In genomic region chr22:37101311-37102063, GRCh38 we compare ENCODE assay signal across 19 cellular contexts. TPM values are rescaled to one million over a fixed set of nuclear protein-coding genes. Genes with fewer than 3 reads are reported as not detected.
A peak's percentile ranks its signal among the peaks of the same experiment; 100 is the strongest.
DNase-seq lines count a peak whose midpoint lies in the region; ATAC-seq, FAIRE-seq and TF ChIP-seq lines count a peak whose summit lies in the region.
"Had no signal": no experiment of that assay in that cellular context is flagged by ENCODE, and none has a peak within 500 bp of the region (broad histone marks: within the 10 kb centered on the region; RNA-seq: fewer than 3 reads in every experiment).

No MANE protein-coding gene starts in this region.

- H3K9ac ChIP-seq in K562 (ENCODE audit: insufficient read depth in 1 of 2, low read depth in 2 of 2, low read length in 2 of 2) (no peak overlapping the region), mesenchymal stem cell (ENCODE audit: low read length) (no peak overlapping the region)

- intact Hi-C loops in K562 (cut with micrococcal nuclease) = no loop called here
- intact Hi-C loops in ascending aorta (cut with DNase I) = no loop called here

- no peak overlapping the region for H4K8ac ChIP-seq in mesenchymal stem cell (ENCODE audit: low read length)

- TF ChIP-seq CTCF in K562 (IDR thresholded peaks at IDR 0.05 in 2 of 3, conservative IDR thresholded peaks at IDR 0.05 in 1 of 3; ENCODE audit: insufficient read depth in 2 of 3, low read depth in 1 of 3, low read length in 3 of 3) (no peak), ascending aorta (IDR thresholded peaks at IDR 0.05) (no peak)

- no peaks in the 10 kb centered on the region for H3K9me1 ChIP-seq in K562 (ENCODE audit: control insufficient read depth, insufficient read depth, low read length)

- H3K9me3 ChIP-seq in K562 (replicated peaks; ENCODE audit: control insufficient read depth, insufficient read depth, low read depth, low read length) (no peaks in the 10 kb centered on the region), mesenchymal stem cell (ENCODE audit: control insufficient read depth, low read length) (no peaks in the 10 kb centered on the region), ascending aorta (no peaks in the 10 kb centered on the region)
- H3K9me3 ChIP-seq: A549 had no signal

- peaks cover 9% of the 10 kb centered on the region for H4K20me1 ChIP-seq in K562 (replicated peaks; ENCODE audit: control insufficient read depth, insufficient read depth, low read length)

- no peaks in the 10 kb centered on the region for H3K9me3 Mint-ChIP-seq in activated CD8-positive, alpha-beta memory T cell treated with anti-CD3 and anti-CD28 coated beads, Interleukin-2, amount 10 ng/mL, durations not matched to agents 7 days and 5 days (ENCODE audit: low read depth)

- no peak overlapping the region for H2BK12ac ChIP-seq in mesenchymal stem cell (ENCODE audit: low read length in 2 of 2)

- CTCF ChIA-PET in activated CD8-positive, alpha-beta memory T cell treated with anti-CD3 and anti-CD28 coated beads, Interleukin-2, amount 10 ng/mL, durations not matched to agents 7 days and 5 days (lab: Charles Lee) = no interaction called here
- CTCF ChIA-PET in K562 (lab: Yijun Ruan, JAX; ENCODE audit: low intra/inter-chr PET ratio) = no interaction called here

- TF ChIP-seq POLR2A in K562 (conservative IDR thresholded peaks at IDR 0.05) = no peak

- POLR2A ChIA-PET in K562 (lab: Yijun Ruan, JAX) = interaction anchor here (0.5 kb wide), 1 partner anchor 504 kb away, joined by 3 read pairs; no protein-coding TSS in a partner anchor

- H3K4me1 Mint-ChIP-seq in activated CD8-positive, alpha-beta memory T cell treated with anti-CD3 and anti-CD28 coated beads, Interleukin-2, amount 10 ng/mL, durations not matched to agents 7 days and 5 days = peaks cover 27% of the 10 kb centered on the region

- H3K27me3 Mint-ChIP-seq in activated CD8-positive, alpha-beta memory T cell treated with anti-CD3 and anti-CD28 coated beads, Interleukin-2, amount 10 ng/mL, durations not matched to agents 7 days and 5 days = peaks cover 2% of the 10 kb centered on the region

- FAIRE-seq in K562 (lab: Jason Lieb, UNC) = no peak
- FAIRE-seq: A549 had no signal

- no peak overlapping the region for H2AK5ac ChIP-seq in mesenchymal stem cell (ENCODE audit: low read length, severe bottlenecking)

- H2AFZ ChIP-seq in K562 (ENCODE audit: low read depth, low read length) = no peak overlapping the region
- H2AFZ ChIP-seq in mesenchymal stem cell (ENCODE audit: low read depth, low read length) = no peak overlapping the region

- TF ChIP-seq EP300 in K562 (IDR thresholded peaks at IDR 0.05; ENCODE audit: low read length) = no peak

- H3K4ac ChIP-seq in mesenchymal stem cell (ENCODE audit: low read depth in 1 of 2, low read length in 2 of 2) = no peak overlapping the region

- no peak for DNase-seq in activated CD8-positive, alpha-beta memory T cell treated with anti-CD3 and anti-CD28 coated beads, Interleukin-2, amount 10 ng/mL, durations not matched to agents 7 days and 5 days
- DNase-seq in activated CD8-positive, alpha-beta memory T cell treated with anti-CD3 and anti-CD28 coated beads, Interleukin-2, amount 50 U/mL, for 4 hours = no peak
- no peak for DNase-seq in K562 (ENCODE audit: extremely low read depth in 1 of 4, low spot score in 3 of 4)
- DNase-seq in mesenchymal stem cell = no peak
- no peak for DNase-seq in ascending aorta (ENCODE audit: low spot score in 2 of 2)
- DNase-seq: COR-L47, HCEC 1CT, MV-4-11, NCI-H1930, NCI-H2171, NCI-H446, NCI-H69 had no signal

- no peak overlapping the region for H2BK120ac ChIP-seq in mesenchymal stem cell (ENCODE audit: low read depth, low read length)

- no peaks in the 10 kb centered on the region for H3K36me3 ChIP-seq in K562 (ENCODE audit: control insufficient read depth, insufficient read depth, low read length)
- H3K36me3 ChIP-seq in mesenchymal stem cell (ENCODE audit: control insufficient read depth in 1 of 2, insufficient read depth in 2 of 2, low read depth in 1 of 2, low read length in 2 of 2) = no peaks in the 10 kb centered on the region
- no peaks in the 10 kb centered on the region for H3K36me3 ChIP-seq in ascending aorta

- H3K27me3 ChIP-seq in K562 (ENCODE audit: control insufficient read depth in 2 of 2, insufficient read depth in 2 of 2, low read length in 2 of 2) (peaks cover 14 to 59% of the 10 kb centered on the region in 2 experiments; a peak in 3 of 5 replicates), mesenchymal stem cell (ENCODE audit: control insufficient read depth in 1 of 2, insufficient read depth in 1 of 2, low read length in 2 of 2) (peaks cover 72 to 92% of the 10 kb centered on the region in 2 experiments), ascending aorta (no peaks in the 10 kb centered on the region)

- H2BK5ac ChIP-seq in mesenchymal stem cell (ENCODE audit: low read depth, low read length, poor library complexity, severe bottlenecking) = no peak overlapping the region

- H3K27ac ChIP-seq in K562 (ENCODE audit: extremely low read depth, low read depth, low read length) (no peak overlapping the region), mesenchymal stem cell (ENCODE audit: low read length, poor library complexity, severe bottlenecking) (no peak overlapping the region), ascending aorta (no peak overlapping the region)
- H3K27ac ChIP-seq: A549, C4-2B, RWPE1 had no signal

- no peak overlapping the region for H3K27ac Mint-ChIP-seq in activated CD8-positive, alpha-beta memory T cell treated with anti-CD3 and anti-CD28 coated beads, Interleukin-2, amount 10 ng/mL, durations not matched to agents 7 days and 5 days
- H3K27ac Mint-ChIP-seq: IgD-negative memory B cell had no signal

- H3K23ac ChIP-seq in mesenchymal stem cell (ENCODE audit: low read length in 2 of 2) = no peak overlapping the region

- peak overlapping the region; percentile 26 for H2BK15ac ChIP-seq in mesenchymal stem cell (ENCODE audit: low read depth, poor library complexity, severe bottlenecking)

- ATAC-seq in activated CD8-positive, alpha-beta memory T cell treated with anti-CD3 and anti-CD28 coated beads, Interleukin-2, amount 10 ng/mL, durations not matched to agents 7 days and 5 days = peak; percentile 17
- ATAC-seq in K562 (no peak), GM21360 (IDR thresholded peaks at IDR 0.05; ENCODE audit: unreplicated experiment) (no peak), GM19455 (IDR thresholded peaks at IDR 0.05; ENCODE audit: unreplicated experiment) (no peak)
- ATAC-seq: A549 had no signal

- in situ Hi-C loops in K562 (cut with MboI) = no loop called here

- H3K4me2 ChIP-seq in K562 (ENCODE audit: insufficient read depth, low read length) (no peak overlapping the region), mesenchymal stem cell (ENCODE audit: low read length, poor library complexity, severe bottlenecking) (no peak overlapping the region)
- H3K4me2 ChIP-seq: A549 had no signal

- H3K4me1 ChIP-seq in K562 (replicated peaks in 1 of 2; ENCODE audit: control insufficient read depth in 2 of 2, insufficient read depth in 2 of 2, low read length in 2 of 2) (no peaks in the 10 kb centered on the region), mesenchymal stem cell (ENCODE audit: control insufficient read depth, insufficient read depth, low read depth, low read length) (peaks cover 3% of the 10 kb centered on the region), ascending aorta (no peaks in the 10 kb centered on the region)
- H3K4me1 ChIP-seq: A549 had no signal

- no peaks in the 10 kb centered on the region for H3K36me3 Mint-ChIP-seq in activated CD8-positive, alpha-beta memory T cell treated with anti-CD3 and anti-CD28 coated beads, Interleukin-2, amount 10 ng/mL, durations not matched to agents 7 days and 5 days
- H3K36me3 Mint-ChIP-seq: IgD-negative memory B cell had no signal

- WGBS in K562 (ENCODE audit: insufficient coverage, low coverage, missing lambda C conversion rate) = 1% methylated on average over 9 of the region's 10 CpGs
- 82% methylated on average over 8 of the region's 10 CpGs for WGBS in mesenchymal stem cell

- no peak overlapping the region for H3K4me3 Mint-ChIP-seq in activated CD8-positive, alpha-beta memory T cell treated with anti-CD3 and anti-CD28 coated beads, Interleukin-2, amount 10 ng/mL, durations not matched to agents 7 days and 5 days

- no peak overlapping the region for H3K14ac ChIP-seq in mesenchymal stem cell (ENCODE audit: low read length in 2 of 2)

- H3K79me2 ChIP-seq in K562 (ENCODE audit: control insufficient read depth, insufficient read depth, low read length) = no peaks in the 10 kb centered on the region

- H4K91ac ChIP-seq in mesenchymal stem cell (ENCODE audit: low read length) = no peak overlapping the region

- no peak for TF ChIP-seq RAD21 in K562 (CRISPR knock-in tag; conservative IDR thresholded peaks at IDR 0.05 in 1 of 2, IDR thresholded peaks at IDR 0.05 in 1 of 2)

- no TSS peak for BruUV-seq in K562 (replicated peaks; lab: Mats Ljungman, UMichigan)

- H3K4me3 ChIP-seq in K562 (no peak overlapping the region), mesenchymal stem cell (ENCODE audit: insufficient read depth in 1 of 2, low read depth in 1 of 2, low read length in 2 of 2) (no peak overlapping the region), ascending aorta (no peak overlapping the region)
- H3K4me3 ChIP-seq: A549 had no signal

- H3K79me1 ChIP-seq in mesenchymal stem cell (replicated peaks; ENCODE audit: low read length, poor library complexity, severe bottlenecking) = no peaks in the 10 kb centered on the region

- no peak overlapping the region for H3K18ac ChIP-seq in mesenchymal stem cell (ENCODE audit: low read depth in 1 of 2, low read length in 2 of 2)

RNA-seq across cellular contexts. Expression of gene TMPRSS6, which starts 8.0 kb away (rescaled TPM):
- 1 to 10 TPM; 1.3 to 3.3 TPM for total RNA-seq in activated CD8-positive, alpha-beta memory T cell treated with anti-CD3 and anti-CD28 coated beads, Interleukin-2, amount 10 ng/mL, durations not matched to agents 7 days and 5 days
- total RNA-seq in K562 (2011; cell fraction: chromatin; rRNA removed; ENCODE audit: low replicate concordance) = not detected in 2 replicates
- total RNA-seq in K562 (2011; cell fraction: nucleolus; rRNA removed) = not detected in 2 replicates
- not detected in 2 replicates for total RNA-seq in K562 (2011; cell fraction: nucleoplasm; rRNA removed)
- total RNA-seq in K562 (2014; rRNA removed) (not detected in 2 replicates), K562 (2014; rRNA removed; fragmentation: Illumina TruSeq; extraction: Trizol) (not detected in 2 replicates), K562 (2015; rRNA removed; fragmentation: Illumina TruSeq; extraction: Trizol) (not detected in 2 replicates), K562 (2021) (not detected in 2 replicates), ascending aorta (not detected)
- polyA plus RNA-seq in K562 (2011; rRNA removed) (0.03 TPM in 1 of 2 replicates, not detected in the other), K562 (2014; fragmentation: Illumina TruSeq; extraction: Trizol) (not detected in 2 replicates), K562 (2014; fragmentation: Nextera tagmentation; extraction: Ambion mirVana) (not detected), K562 (2014; rRNA removed) (not detected in 2 replicates)
- polyA plus RNA-seq in K562 (2011; cell fraction: cytosol; rRNA removed) = not detected in 2 replicates
- not detected in 2 replicates for polyA plus RNA-seq in K562 (2011; cell fraction: nucleus; rRNA removed)
- not detected in 2 replicates for polyA plus RNA-seq in K562 (2012)
- polyA minus RNA-seq in K562 (2011; rRNA and poly(A)+ RNA removed) = not detected in 2 replicates
- polyA minus RNA-seq in K562 (2011; cell fraction: cytosol; rRNA and poly(A)+ RNA removed) = not detected in 2 replicates
- polyA minus RNA-seq in K562 (2011; cell fraction: nucleus; rRNA and poly(A)+ RNA removed) = not detected in 2 replicates
- not detected for polyA plus RNA-seq in mesenchymal stem cell (2013, experiment 1 of 2)
- not detected for polyA plus RNA-seq in mesenchymal stem cell (2013, experiment 2 of 2)
- total RNA-seq: LHCN-M2 had no signal
- polyA plus RNA-seq: A549, IgD-negative memory B cell had no signal

RNA-seq across cellular contexts. Expression of gene IL2RB, which starts 48.2 kb away (rescaled TPM):
- total RNA-seq in activated CD8-positive, alpha-beta memory T cell treated with anti-CD3 and anti-CD28 coated beads, Interleukin-2, amount 10 ng/mL, durations not matched to agents 7 days and 5 days = 100 to 1,000 TPM; 376 to 468 TPM
- total RNA-seq in K562 (2011; cell fraction: chromatin; rRNA removed; ENCODE audit: low replicate concordance) = 0.09 and 0.74 TPM in 2 replicates
- 0.33 and 0.39 TPM in 2 replicates for total RNA-seq in K562 (2011; cell fraction: nucleolus; rRNA removed)
- 0.29 and 1.6 TPM in 2 replicates for total RNA-seq in K562 (2011; cell fraction: nucleoplasm; rRNA removed)
- total RNA-seq in K562 (2014; rRNA removed) (0.45 TPM in 1 of 2 replicates, not detected in the other), K562 (2014; rRNA removed; fragmentation: Illumina TruSeq; extraction: Trizol) (0.10 and 0.11 TPM in 2 replicates), K562 (2015; rRNA removed; fragmentation: Illumina TruSeq; extraction: Trizol) (0.07 and 0.23 TPM in 2 replicates), K562 (2021) (0.75 and 0.78 TPM in 2 replicates), ascending aorta (0.96 TPM)
- polyA plus RNA-seq in K562 (2011; rRNA removed) (0.22 and 0.24 TPM in 2 replicates), K562 (2014; fragmentation: Illumina TruSeq; extraction: Trizol) (0.54 and 0.66 TPM in 2 replicates), K562 (2014; fragmentation: Nextera tagmentation; extraction: Ambion mirVana) (under 1 TPM; 0.03 TPM), K562 (2014; rRNA removed) (0.28 and 0.54 TPM in 2 replicates)
- polyA plus RNA-seq in K562 (2011; cell fraction: cytosol; rRNA removed) = 0.07 and 0.19 TPM in 2 replicates
- polyA plus RNA-seq in K562 (2011; cell fraction: nucleus; rRNA removed) = 0.41 TPM in 1 of 2 replicates, not detected in the other
- polyA plus RNA-seq in K562 (2012) = 1.1 and 9.5 TPM in 2 replicates
- polyA minus RNA-seq in K562 (2011; rRNA and poly(A)+ RNA removed) = 0.03 and 0.04 TPM in 2 replicates
- not detected in 2 replicates for polyA minus RNA-seq in K562 (2011; cell fraction: cytosol; rRNA and poly(A)+ RNA removed)
- 0.13 TPM in 1 of 2 replicates, not detected in the other for polyA minus RNA-seq in K562 (2011; cell fraction: nucleus; rRNA and poly(A)+ RNA removed)
- 4.9 TPM for polyA plus RNA-seq in mesenchymal stem cell (2013, experiment 1 of 2)
- polyA plus RNA-seq in mesenchymal stem cell (2013, experiment 2 of 2) = 5.1 TPM
- total RNA-seq: LHCN-M2 had no signal

RNA-seq across cellular contexts. Expression of gene KCTD17, which starts 49.9 kb away (rescaled TPM):
- 10 to 100 TPM; 47.7 to 53.4 TPM for total RNA-seq in activated CD8-positive, alpha-beta memory T cell treated with anti-CD3 and anti-CD28 coated beads, Interleukin-2, amount 10 ng/mL, durations not matched to agents 7 days and 5 days
- 1.3 and 3.4 TPM in 2 replicates for total RNA-seq in K562 (2011; cell fraction: chromatin; rRNA removed; ENCODE audit: low replicate concordance)
- 0.66 and 2.0 TPM in 2 replicates for total RNA-seq in K562 (2011; cell fraction: nucleolus; rRNA removed)
- 1.2 and 2.7 TPM in 2 replicates for total RNA-seq in K562 (2011; cell fraction: nucleoplasm; rRNA removed)
- 0.41 TPM in 2 replicates for total RNA-seq in K562 (2014; rRNA removed)
- 0.44 TPM in 1 of 2 replicates, not detected in the other for total RNA-seq in K562 (2014; rRNA removed; fragmentation: Illumina TruSeq; extraction: Trizol)
- 0.22 TPM in 1 of 2 replicates, not detected in the other for total RNA-seq in K562 (2015; rRNA removed; fragmentation: Illumina TruSeq; extraction: Trizol)
- 0.49 and 0.67 TPM in 2 replicates for total RNA-seq in K562 (2021)
- 0.64 and 1.1 TPM in 2 replicates for polyA plus RNA-seq in K562 (2011; rRNA removed)
- 0.82 and 1.1 TPM in 2 replicates for polyA plus RNA-seq in K562 (2011; cell fraction: cytosol; rRNA removed)
- polyA plus RNA-seq in K562 (2011; cell fraction: nucleus; rRNA removed) = 2.6 and 3.6 TPM in 2 replicates
- 0.34 and 0.82 TPM in 2 replicates for polyA plus RNA-seq in K562 (2012)
- polyA plus RNA-seq in K562 (2014; fragmentation: Illumina TruSeq; extraction: Trizol) = 0.21 and 0.51 TPM in 2 replicates
- polyA plus RNA-seq in K562 (2014; fragmentation: Nextera tagmentation; extraction: Ambion mirVana) = not detected
- polyA plus RNA-seq in K562 (2014; rRNA removed) = 0.70 and 0.90 TPM in 2 replicates
- polyA minus RNA-seq in K562 (2011; rRNA and poly(A)+ RNA removed) = 0.39 and 0.70 TPM in 2 replicates
- polyA minus RNA-seq in K562 (2011; cell fraction: cytosol; rRNA and poly(A)+ RNA removed) = not detected in 2 replicates
- 0.40 and 1.2 TPM in 2 replicates for polyA minus RNA-seq in K562 (2011; cell fraction: nucleus; rRNA and poly(A)+ RNA removed)
- polyA plus RNA-seq in mesenchymal stem cell (2013, experiment 1 of 2) = 17.9 TPM
- 20.1 TPM for polyA plus RNA-seq in mesenchymal stem cell (2013, experiment 2 of 2)
- total RNA-seq in ascending aorta = 34.9 TPM

Comparison
In these comparisons a context has a peak if more than half of its experiments do, and no peak if none do; other contexts are left out.
1. RNA of gene IL2RB, which starts 48.2 kb away (total RNA-seq): 376 to 468 TPM in activated CD8-positive, alpha-beta memory T cell treated with anti-CD3 and anti-CD28 coated beads, Interleukin-2, amount 10 ng/mL, durations not matched to agents 7 days and 5 days; 0.96 TPM in ascending aorta (single experiment) and 0.07 to 1.6 TPM in K562; every median in the first group is over 100 times any median in the second.